2 cellular contexts compared by ENCODE assay signal in genomic region chr11:130212431-130212961, GRCh38.
TF ChIP-seq lines count a peak whose summit lies in the region.

No MANE protein-coding gene starts in this region.

TF ChIP-seq in HCT116, 20 proteins besides CTCF, POLR2A, EP300 and RAD21:
- no peak for TF ChIP-seq ZNF274 (IDR thresholded peaks at IDR 0.05; ENCODE audit: low read depth, low read length)

TF ChIP-seq in K562, 482 proteins besides CTCF, POLR2A, EP300 and RAD21:
- TF ChIP-seq, protein P1, sequence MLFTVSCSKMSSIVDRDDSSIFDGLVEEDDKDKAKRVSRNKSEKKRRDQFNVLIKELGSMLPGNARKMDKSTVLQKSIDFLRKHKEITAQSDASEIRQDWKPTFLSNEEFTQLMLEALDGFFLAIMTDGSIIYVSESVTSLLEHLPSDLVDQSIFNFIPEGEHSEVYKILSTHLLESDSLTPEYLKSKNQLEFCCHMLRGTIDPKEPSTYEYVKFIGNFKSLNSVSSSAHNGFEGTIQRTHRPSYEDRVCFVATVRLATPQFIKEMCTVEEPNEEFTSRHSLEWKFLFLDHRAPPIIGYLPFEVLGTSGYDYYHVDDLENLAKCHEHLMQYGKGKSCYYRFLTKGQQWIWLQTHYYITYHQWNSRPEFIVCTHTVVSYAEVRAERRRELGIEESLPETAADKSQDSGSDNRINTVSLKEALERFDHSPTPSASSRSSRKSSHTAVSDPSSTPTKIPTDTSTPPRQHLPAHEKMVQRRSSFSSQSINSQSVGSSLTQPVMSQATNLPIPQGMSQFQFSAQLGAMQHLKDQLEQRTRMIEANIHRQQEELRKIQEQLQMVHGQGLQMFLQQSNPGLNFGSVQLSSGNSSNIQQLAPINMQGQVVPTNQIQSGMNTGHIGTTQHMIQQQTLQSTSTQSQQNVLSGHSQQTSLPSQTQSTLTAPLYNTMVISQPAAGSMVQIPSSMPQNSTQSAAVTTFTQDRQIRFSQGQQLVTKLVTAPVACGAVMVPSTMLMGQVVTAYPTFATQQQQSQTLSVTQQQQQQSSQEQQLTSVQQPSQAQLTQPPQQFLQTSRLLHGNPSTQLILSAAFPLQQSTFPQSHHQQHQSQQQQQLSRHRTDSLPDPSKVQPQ (CRISPR knock-in tag; IDR thresholded peaks at IDR 0.05; ENCODE audit: borderline replicate concordance), result no peak
- TF ChIP-seq, protein P2, sequence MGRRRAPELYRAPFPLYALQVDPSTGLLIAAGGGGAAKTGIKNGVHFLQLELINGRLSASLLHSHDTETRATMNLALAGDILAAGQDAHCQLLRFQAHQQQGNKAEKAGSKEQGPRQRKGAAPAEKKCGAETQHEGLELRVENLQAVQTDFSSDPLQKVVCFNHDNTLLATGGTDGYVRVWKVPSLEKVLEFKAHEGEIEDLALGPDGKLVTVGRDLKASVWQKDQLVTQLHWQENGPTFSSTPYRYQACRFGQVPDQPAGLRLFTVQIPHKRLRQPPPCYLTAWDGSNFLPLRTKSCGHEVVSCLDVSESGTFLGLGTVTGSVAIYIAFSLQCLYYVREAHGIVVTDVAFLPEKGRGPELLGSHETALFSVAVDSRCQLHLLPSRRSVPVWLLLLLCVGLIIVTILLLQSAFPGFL (CRISPR knock-in tag; IDR thresholded peaks at IDR 0.05), result no peak
